Comparison of ENCODE assay signal across 1 cellular context in the genomic region with DNA sequence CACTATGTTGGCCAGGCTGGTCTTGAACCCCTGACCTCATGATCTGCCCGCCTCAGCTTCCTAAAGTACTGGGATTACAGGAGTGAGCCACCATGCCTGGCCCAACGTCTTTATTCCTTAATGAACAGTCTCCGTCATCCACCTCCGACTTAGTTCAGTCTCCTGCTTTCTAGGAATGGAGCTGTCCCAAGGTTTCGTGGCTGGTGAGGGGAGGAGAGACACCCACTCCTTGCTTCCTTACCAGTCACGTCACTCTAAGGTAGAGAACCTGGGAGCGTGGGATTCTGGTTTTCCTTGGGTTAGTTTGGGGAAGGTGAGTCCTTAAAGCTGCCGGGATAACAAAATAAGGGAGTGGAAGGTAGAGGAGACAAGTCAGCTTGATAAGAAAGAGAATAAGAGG.
A peak's percentile ranks its signal among the peaks of the same experiment; 100 is the strongest.
TF ChIP-seq lines count a peak whose summit lies in the region.

No MANE protein-coding gene starts in this region.

TF ChIP-seq in HEK293, 187 proteins besides CTCF, POLR2A, EP300 and RAD21:
- TF ChIP-seq, protein P1, sequence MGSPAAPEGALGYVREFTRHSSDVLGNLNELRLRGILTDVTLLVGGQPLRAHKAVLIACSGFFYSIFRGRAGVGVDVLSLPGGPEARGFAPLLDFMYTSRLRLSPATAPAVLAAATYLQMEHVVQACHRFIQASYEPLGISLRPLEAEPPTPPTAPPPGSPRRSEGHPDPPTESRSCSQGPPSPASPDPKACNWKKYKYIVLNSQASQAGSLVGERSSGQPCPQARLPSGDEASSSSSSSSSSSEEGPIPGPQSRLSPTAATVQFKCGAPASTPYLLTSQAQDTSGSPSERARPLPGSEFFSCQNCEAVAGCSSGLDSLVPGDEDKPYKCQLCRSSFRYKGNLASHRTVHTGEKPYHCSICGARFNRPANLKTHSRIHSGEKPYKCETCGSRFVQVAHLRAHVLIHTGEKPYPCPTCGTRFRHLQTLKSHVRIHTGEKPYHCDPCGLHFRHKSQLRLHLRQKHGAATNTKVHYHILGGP (tag by site-specific recombination; IDR thresholded peaks at IDR 0.05), result peak; percentile 48; the same call in 1 of the 2 replicates
- TF ChIP-seq ZNF76 (tag by site-specific recombination; IDR thresholded peaks at IDR 0.05; ENCODE audit: borderline replicate concordance, low read depth), result no peak
